In genomic region chr10:124025638-124026336, GRCh38 we compare ENCODE assay signal across 8 cellular contexts.
A peak's percentile ranks its signal among the peaks of the same experiment; 100 is the strongest.
DNase-seq lines count a peak whose midpoint lies in the region; ATAC-seq and FAIRE-seq lines count a peak whose summit lies in the region.

No MANE protein-coding gene starts in this region.

- FAIRE-seq in RCC 7860 (lab: Jason Lieb, UNC), result no peak

- intact Hi-C loops in left colon (cut with DNase I, micrococcal nuclease), result no loop called here

- peak; percentile 67 for ATAC-seq in left colon
- ATAC-seq in GM19351 (IDR thresholded peaks at IDR 0.05; ENCODE audit: unreplicated experiment), result no peak

- DNase-seq in AG08395 (ENCODE audit: low spot score) (peak; percentile 62), GM19240 (ENCODE audit: insufficient read length, low spot score) (peak; percentile 39), SK-N-DZ (ENCODE audit: low spot score) (peak; percentile 35), left colon (no peak), Ammon's horn (ENCODE audit: low spot score) (no peak), HPDE6-E6E7 (ENCODE audit: extremely low spot score) (no peak), RCC 7860 (ENCODE audit: low spot score) (no peak)

Comparison
In these comparisons a context has a peak if more than half of its experiments do, and no peak if none do; other contexts are left out.
1. DNase-seq: peak in AG08395 (single experiment), GM19240 (single experiment) and SK-N-DZ (single experiment); none in left colon (0 of 2), Ammon's horn (single experiment), HPDE6-E6E7 (single experiment) and RCC 7860 (single experiment).